ENCODE assay signal across 8 cellular contexts in genomic region chr15:57218826-57219576, GRCh38.
DNase-seq lines count a peak whose midpoint lies in the region; ATAC-seq and TF ChIP-seq lines count a peak whose summit lies in the region.

No MANE protein-coding gene starts in this region.

- TF ChIP-seq CTCF in heart left ventricle (IDR thresholded peaks at IDR 0.05) = no peak

- DNase-seq in heart left ventricle (no peak), cardiac septum (ENCODE audit: low spot score) (no peak), NCI-H774 (lab: John Stamatoyannopoulos, UW) (peak; percentile 85), fibroblast of gingiva (ENCODE audit: low read depth) (peak; percentile 99), cerebellum (ENCODE audit: low spot score) (no peak), GM19238 (ENCODE audit: insufficient read length, low spot score) (no peak)

- WGBS in heart left ventricle, 4 donors = 73 to 86% (median 81%) methylated on average over 2 of the region's 2 CpGs

- H3K4me1 ChIP-seq in heart left ventricle = peaks cover 0 to 66% (median 31%) of the 10 kb centered on the region in 12 donors

- intact Hi-C loops in heart left ventricle (cut with DNase I) (loop anchor here in 7 of 10 donors (5.0 to 10.0 kb wide), 4 partner anchors 88 to 724 kb away; partner anchors contain the start of gene TCF12 (in 3 of the 7)), cardiac septum (cut with DNase I) (loop anchor here (5.0 kb wide), 1 partner anchor 302 kb away; the partner anchor contains the start of gene TCF12)

- no peaks in the 10 kb centered on the region for H3K36me3 ChIP-seq in heart left ventricle

- H3K4me3 ChIP-seq in heart left ventricle (peak overlapping the region in 8 of 12 donors; percentile 10 to 45 (median 33)), skin epidermis (peak overlapping the region; percentile 5 to 37 (median 13))

- TF ChIP-seq POLR2A in heart left ventricle (IDR thresholded peaks at IDR 0.05) = no peak

- no peaks in the 10 kb centered on the region for H3K27me3 ChIP-seq in heart left ventricle

- H3K9me3 ChIP-seq in heart left ventricle = no peaks in the 10 kb centered on the region

- peak overlapping the region in 5 of 12 donors; percentile 9 to 26 (median 12) for H3K27ac ChIP-seq in heart left ventricle
- peak overlapping the region in 12 of 21 experiments; percentile 13 to 79 (median 50) for H3K27ac ChIP-seq in skin epidermis

- peak in 1 of 4 donors; percentile 35 for ATAC-seq in heart left ventricle
- no peak for ATAC-seq in HG02571 (IDR thresholded peaks at IDR 0.05; ENCODE audit: unreplicated experiment)

Comparison
In these comparisons a context has a peak if more than half of its experiments do, and no peak if none do; other contexts are left out.
1. DNase-seq: peak in NCI-H774 (single experiment) and fibroblast of gingiva (single experiment); none in heart left ventricle (0 of 5), cardiac septum (single experiment), cerebellum (single experiment) and GM19238 (single experiment).